ENCODE assay signal across 10 cellular contexts in genomic region chr1:205013683-205014367, GRCh38. TPM values are rescaled to one million over a fixed set of nuclear protein-coding genes. Genes with fewer than 3 reads are reported as not detected.
DNase-seq lines count a peak whose midpoint lies in the region; ATAC-seq, FAIRE-seq and TF ChIP-seq lines count a peak whose summit lies in the region.
"Had no signal": no experiment of that assay in that cellular context is flagged by ENCODE, and none has a peak within 500 bp of the region (broad histone marks: within the 10 kb centered on the region; RNA-seq: fewer than 3 reads in every experiment).

No MANE protein-coding gene starts in this region.

- TF ChIP-seq EP300 in H1 (IDR thresholded peaks at IDR 0.05; ENCODE audit: borderline replicate concordance in 1 of 2, low read depth in 2 of 2, low read length in 2 of 2) = no peak

- H3K27ac ChIP-seq in H1 (ENCODE audit: low read depth, low read length) (no peak overlapping the region), ascending aorta (no peak overlapping the region)

- peak overlapping the region; percentile 82; the same call in 1 of the 2 replicates for H2BK12ac ChIP-seq in H1 (ENCODE audit: low read depth, low read length)

- H2BK120ac ChIP-seq in H1 (replicated peaks; ENCODE audit: low read depth, low read length) = no peak overlapping the region

- H3K23ac ChIP-seq in H1 (ENCODE audit: insufficient read length) = no peak overlapping the region

- H2BK15ac ChIP-seq in H1 (ENCODE audit: low read length) = no peak overlapping the region

- H3K27me3 ChIP-seq in H1 (replicated peaks in 1 of 4; ENCODE audit: control insufficient read depth in 3 of 4, extremely low read depth in 1 of 4, insufficient read depth in 3 of 4, low read length in 3 of 4) (no peaks in the 10 kb centered on the region), ascending aorta (no peaks in the 10 kb centered on the region)

- no peak for TF ChIP-seq CTCF in H1 (IDR thresholded peaks at IDR 0.05; ENCODE audit: control extremely low read depth in 1 of 3, insufficient read depth in 1 of 3, low read depth in 1 of 3, low read length in 3 of 3)
- TF ChIP-seq CTCF in omental fat pad (IDR thresholded peaks at IDR 0.05) = no peak
- TF ChIP-seq CTCF in ascending aorta (IDR thresholded peaks at IDR 0.05) = no peak

- H3K4me1 ChIP-seq in H1 (replicated peaks in 1 of 4; ENCODE audit: control insufficient read depth in 3 of 4, insufficient read depth in 4 of 4, low read length in 3 of 4) = peaks cover 0 to 21% (median 7%) of the 10 kb centered on the region in 4 experiments; a peak in 5 of 7 replicates
- no peaks in the 10 kb centered on the region for H3K4me1 ChIP-seq in ascending aorta

- peak overlapping the region; percentile 10 for H3K4ac ChIP-seq in H1 (replicated peaks; ENCODE audit: insufficient read length, low read depth, low read length)

- no peaks in the 10 kb centered on the region for H3K36me3 ChIP-seq in H1 (ENCODE audit: control insufficient read depth in 2 of 4, insufficient read depth in 4 of 4, low read length in 3 of 4)
- H3K36me3 ChIP-seq in ascending aorta = no peaks in the 10 kb centered on the region

- WGBS in H1 (ENCODE audit: extremely low coverage in 1 of 2, insufficient coverage in 1 of 2, insufficient read length in 1 of 2, insufficient replicate concordance in 2 of 2, low coverage in 1 of 2, low lambda C conversion rate in 2 of 2, missing lambda C conversion rate in 1 of 2), 2 experiments = 88% methylated on average over 6 of the region's 6 CpGs; no CpG with 5 or more reads in 1 of the 2 experiments

- no peak overlapping the region for H3K56ac ChIP-seq in H1 (replicated peaks; ENCODE audit: insufficient read length, low read depth, low read length)

- H3K9ac ChIP-seq in H1 (replicated peaks in 1 of 4; ENCODE audit: extremely low read depth in 1 of 4, low read depth in 3 of 4, low read length in 3 of 4) = no peak overlapping the region; a peak in 1 of 7 replicates

- H3K4me3 ChIP-seq in H1 (ENCODE audit: extremely low read depth in 1 of 4, insufficient read depth in 2 of 4, low read depth in 3 of 4, low read length in 4 of 4) (no peak overlapping the region), ascending aorta (no peak overlapping the region)

- CTCF ChIA-PET in H1 (lab: Charles Lee; ENCODE audit: partially characterized antibody) = interaction anchor here (1.0 to 33.2 kb wide), 9 partner anchors 15 to 179 kb away, joined by 3 to 531 read pairs (median 3); no protein-coding TSS in a partner anchor

- H4K91ac ChIP-seq in H1 (replicated peaks; ENCODE audit: insufficient read length, low read length) = peak overlapping the region; percentile 8

- TF ChIP-seq RAD21 in H1 (IDR thresholded peaks at IDR 0.05 in 1 of 2, conservative IDR thresholded peaks at IDR 0.05 in 1 of 2; ENCODE audit: low read depth in 2 of 2, low read length in 2 of 2) = no peak

- no peak overlapping the region for H2AFZ ChIP-seq in H1 (ENCODE audit: low read length)

- H4K20me1 ChIP-seq in H1 (replicated peaks in 1 of 2; ENCODE audit: control insufficient read depth in 1 of 2, insufficient read depth in 2 of 2, low read length in 2 of 2) = no peaks in the 10 kb centered on the region

- no peaks in the 10 kb centered on the region for H3K23me2 ChIP-seq in H1 (ENCODE audit: low read depth, low read length)

- ATAC-seq in omental fat pad (ENCODE audit: low FRiP score) (peak; percentile 56), HG03571 (IDR thresholded peaks at IDR 0.05; ENCODE audit: unreplicated experiment) (no peak)

- no peak overlapping the region for H4K8ac ChIP-seq in H1 (ENCODE audit: extremely low read depth, insufficient read depth, low read length)

- intact Hi-C loops in ascending aorta (cut with DNase I) = no loop called here

- H2AK5ac ChIP-seq in H1 (ENCODE audit: low read depth, low read length) = no peak overlapping the region

- H3K14ac ChIP-seq in H1 (ENCODE audit: insufficient read length) = no peak overlapping the region

- POLR2A ChIA-PET in H1 (lab: Charles Lee; ENCODE audit: partially characterized antibody) = no interaction called here

- peak overlapping the region; percentile 66; the same call in 1 of the 2 replicates for H2BK20ac ChIP-seq in H1 (ENCODE audit: low read length)

- H3K79me2 ChIP-seq in H1 (ENCODE audit: control insufficient read depth in 1 of 2, insufficient read depth in 2 of 2, low read length in 2 of 2) = no peaks in the 10 kb centered on the region

- H3K9me3 ChIP-seq in H1 (ENCODE audit: insufficient read depth in 2 of 2, low read depth in 1 of 2, low read length in 1 of 2) = no peaks in the 10 kb centered on the region
- no peaks in the 10 kb centered on the region for H3K9me3 ChIP-seq in ascending aorta

- H3K18ac ChIP-seq in H1 (ENCODE audit: extremely low read depth, low read length) = no peak overlapping the region

- no peak for TF ChIP-seq POLR2A in H1 (IDR thresholded peaks at IDR 0.05; ENCODE audit: control extremely low read depth in 1 of 2, low read depth in 2 of 2, low read length in 2 of 2)

- no peak for FAIRE-seq in H1 (lab: Jason Lieb, UNC)
- FAIRE-seq: keratinocyte had no signal

- H3K4me2 ChIP-seq in H1 (ENCODE audit: insufficient read depth in 1 of 2, low read depth in 2 of 2, low read length in 2 of 2) = no peak overlapping the region; a peak in 1 of 4 replicates

- H3K79me1 ChIP-seq in H1 (ENCODE audit: low read depth, low read length) = 0 out of 2 replicates have a peak, but pooled peaks cover 2% of the 10 kb centered on the region

- DNase-seq in Daoy (ENCODE audit: low read depth) = peak; percentile 30
- DNase-seq in NCI-H345 (lab: John Stamatoyannopoulos, UW) = peak; percentile 69
- no peak for DNase-seq in H1 (ENCODE audit: low read depth in 1 of 2, low spot score in 2 of 2)
- DNase-seq in omental fat pad (ENCODE audit: low spot score) = no peak
- no peak for DNase-seq in NCI-H1930 (lab: John Stamatoyannopoulos, UW)
- no peak for DNase-seq in ascending aorta (ENCODE audit: low spot score in 2 of 2)
- DNase-seq in NCI-H748 treated with DMSO at 0.1 percent for 48 hours (lab: John Stamatoyannopoulos, UW) = no peak

- no peak overlapping the region for H4K5ac ChIP-seq in H1 (ENCODE audit: insufficient read length, low read depth, low read length)

- H2BK5ac ChIP-seq in H1 (ENCODE audit: low read depth, low read length) = peak overlapping the region; percentile 63; the same call in 1 of the 2 replicates

TF ChIP-seq in H1, 55 proteins besides CTCF, POLR2A, EP300 and RAD21 (continues in another document):
- TF ChIP-seq HDAC6 (IDR thresholded peaks at IDR 0.05; ENCODE audit: low read depth, low read length) (no peak), TCF12 (IDR thresholded peaks at IDR 0.05; ENCODE audit: low read depth, low read length) (no peak), SIN3A (conservative IDR thresholded peaks at IDR 0.05 in 1 of 2, IDR thresholded peaks at IDR 0.05 in 1 of 2; ENCODE audit: low read depth in 1 of 2, low read length in 2 of 2) (no peak), SIRT6 (IDR thresholded peaks at IDR 0.05; ENCODE audit: low read length) (no peak), CBX5 (IDR thresholded peaks at IDR 0.05; ENCODE audit: low read depth, low read length) (no peak), BACH1 (IDR thresholded peaks at IDR 0.05; ENCODE audit: low read length) (no peak), FOSL1 (IDR thresholded peaks at IDR 0.05; ENCODE audit: insufficient read depth, low read depth, low read length) (no peak)

RNA-seq across cellular contexts. Expression of gene CNTN2, which starts 29.2 kb away (rescaled TPM):
- not detected in 2 replicates for total RNA-seq in Daoy (2014; rRNA removed; shearing (Covaris generic))
- 3.9 TPM in 2 replicates for total RNA-seq in H1 (2021; fragmentation: NEBNext Ultra II Directional; extraction: Animal tissue kit (Norgen Biotek cat#: 25700))
- 1.2 and 2.3 TPM in 2 replicates for polyA plus RNA-seq in H1 (2011; rRNA removed)
- 1.1 TPM for polyA plus RNA-seq in H1 (2011; cell fraction: cytosol; rRNA removed)
- 4.8 TPM for polyA plus RNA-seq in H1 (2011; cell fraction: nucleus; rRNA removed)
- polyA plus RNA-seq in H1 (2012, experiment 1 of 2) = 2.1 to 2.4 TPM (median 2.3 TPM) in 4 replicates
- polyA plus RNA-seq in H1 (2012, experiment 2 of 2) = 1.4 TPM
- polyA plus RNA-seq in H1 (2013, experiment 1 of 2) = 3.1 TPM
- 4.4 TPM for polyA plus RNA-seq in H1 (2013, experiment 2 of 2)
- polyA minus RNA-seq in H1 (2011; rRNA and poly(A)+ RNA removed) = 2.4 and 2.8 TPM in 2 replicates
- polyA minus RNA-seq in H1 (2011; cell fraction: cytosol; rRNA and poly(A)+ RNA removed) = 3.8 TPM
- 6.8 TPM for polyA minus RNA-seq in H1 (2011; cell fraction: nucleus; rRNA and poly(A)+ RNA removed)
- total RNA-seq in omental fat pad (under 1 TPM in 1 of 4 donors, not detected in 3; 0.47 TPM), ascending aorta (0.32 TPM)
- total RNA-seq: RPMI7951 had no signal
- polyA plus RNA-seq: keratinocyte had no signal

Comparison
In these comparisons a context has a peak if more than half of its experiments do, and no peak if none do; other contexts are left out.
1. DNase-seq: peak in Daoy (single experiment) and NCI-H345 (single experiment); none in H1 (0 of 2), omental fat pad (single experiment), NCI-H1930 (0 of 2), ascending aorta (0 of 2) and NCI-H748 treated with DMSO at 0.1 percent for 48 hours (single experiment).